9 cellular contexts compared by ENCODE assay signal in genomic region chr5:162068412-162068811, GRCh38. TPM values are rescaled to one million over a fixed set of nuclear protein-coding genes. Genes with fewer than 3 reads are reported as not detected.
A peak's percentile ranks its signal among the peaks of the same experiment; 100 is the strongest.
DNase-seq lines count a peak whose midpoint lies in the region; ATAC-seq and TF ChIP-seq lines count a peak whose summit lies in the region.
"Had no signal": no experiment of that assay in that cellular context is flagged by ENCODE, and none has a peak within 500 bp of the region (broad histone marks: within the 10 kb centered on the region; RNA-seq: fewer than 3 reads in every experiment).

No MANE protein-coding gene starts in this region.

- H3K36me3 Mint-ChIP-seq in brain, result no peaks in the 10 kb centered on the region
- H3K36me3 Mint-ChIP-seq: naive B cell had no signal

- H3K4me1 ChIP-seq in HUES64 (ENCODE audit: insufficient read depth, low read length) (peaks cover 7% of the 10 kb centered on the region; the same call in 1 of the 2 replicates), uterus (no peaks in the 10 kb centered on the region)

- DNase-seq in mucosa of gallbladder (ENCODE audit: low spot score), result peak; percentile 52
- no peak for DNase-seq in uterus
- no peak for DNase-seq in omental fat pad (ENCODE audit: low spot score)
- DNase-seq in inferior parietal cortex (ENCODE audit: extremely low spot score), result no peak
- DNase-seq: naive B cell had no signal

- H3K9ac ChIP-seq in HUES64 (ENCODE audit: low read depth, low read length), result no peak overlapping the region; the same call in 1 of the 2 replicates

- peaks cover 7% of the 10 kb centered on the region; the same call in 1 of the 2 replicates for H3K27me3 ChIP-seq in HUES64 (ENCODE audit: insufficient read depth, low read length)
- H3K27me3 ChIP-seq in uterus, result no peaks in the 10 kb centered on the region

- H3K4me3 Mint-ChIP-seq in brain, result peak overlapping the region; percentile 89 to 93 (median 91)

- H3K9me3 Mint-ChIP-seq in brain, result peaks cover 0 to 3% (median 0%) of the 10 kb centered on the region in 5 experiments
- H3K9me3 Mint-ChIP-seq: activated T-helper 2 cell treated with anti-CD3 and anti-CD28 coated beads, Interferon-gamma antibody, Interleukin-2, Interleukin-4, amounts not matched to agents 10 μg/mL and 5 μg/mL and 100 μg/mL, durations not matched to agents 14 hours and 24 hours and 36 hours had no signal

- no peak for TF ChIP-seq POLR2A in uterus (IDR thresholded peaks at IDR 0.05)

- ATAC-seq in GM19463 (IDR thresholded peaks at IDR 0.05; ENCODE audit: unreplicated experiment) (peak; percentile 58), omental fat pad (ENCODE audit: low FRiP score) (no peak)

- TF ChIP-seq CTCF in brain (conservative IDR thresholded peaks at IDR 0.05) (no peak), uterus (IDR thresholded peaks at IDR 0.05) (no peak), omental fat pad (IDR thresholded peaks at IDR 0.05) (no peak)

- H3K27ac ChIP-seq in HUES64 (ENCODE audit: low read depth, low read length) (no peak overlapping the region), uterus (no peak overlapping the region)

- peak overlapping the region; percentile 89 for H3K4me3 ChIP-seq in HUES64 (ENCODE audit: low read length)
- H3K4me3 ChIP-seq in uterus, result no peak overlapping the region

- H3K36me3 ChIP-seq in HUES64 (ENCODE audit: insufficient read depth, low read length) (no peaks in the 10 kb centered on the region), uterus (no peaks in the 10 kb centered on the region)

- 4% methylated on average over 11 of the region's 12 CpGs for WGBS in HUES64

- H3K9me3 ChIP-seq in HUES64 (ENCODE audit: insufficient read depth, low read depth, low read length), result no peaks in the 10 kb centered on the region
- no peaks in the 10 kb centered on the region for H3K9me3 ChIP-seq in uterus

- H3K27ac Mint-ChIP-seq in brain, result peak overlapping the region in 4 of 5 experiments; percentile 92 to 99 (median 96)
- H3K27ac Mint-ChIP-seq: activated T-helper 2 cell treated with anti-CD3 and anti-CD28 coated beads, Interferon-gamma antibody, Interleukin-2, Interleukin-4, amounts not matched to agents 10 μg/mL and 5 μg/mL and 100 μg/mL, durations not matched to agents 14 hours and 24 hours and 36 hours had no signal

- H3K4me1 Mint-ChIP-seq in brain, result peaks cover 23% of the 10 kb centered on the region
- H3K4me1 Mint-ChIP-seq: naive B cell had no signal

- intact Hi-C loops in uterus (cut with DNase I; ENCODE audit: low total_unique reads), result no loop called here

- peaks cover 9% of the 10 kb centered on the region for H3K27me3 Mint-ChIP-seq in brain

RNA-seq across cellular contexts. Expression of gene GABRG2, which starts 0.8 kb away (rescaled TPM):
- 1.3 TPM for polyA plus RNA-seq in HUES64 (2013, experiment 1 of 2)
- polyA plus RNA-seq in HUES64 (2013, experiment 2 of 2), result 2.1 TPM
- polyA plus RNA-seq in brain (ENCODE audit: insufficient read depth, low read depth, low replicate concordance), result 7.6 TPM
- not detected for total RNA-seq in mucosa of gallbladder
- total RNA-seq in uterus, result under 1 TPM in 1 of 4 donors, not detected in 3; 0.14 TPM
- not detected for total RNA-seq in omental fat pad
